Comparison of ENCODE assay signal across 12 cellular contexts in the genomic region with DNA sequence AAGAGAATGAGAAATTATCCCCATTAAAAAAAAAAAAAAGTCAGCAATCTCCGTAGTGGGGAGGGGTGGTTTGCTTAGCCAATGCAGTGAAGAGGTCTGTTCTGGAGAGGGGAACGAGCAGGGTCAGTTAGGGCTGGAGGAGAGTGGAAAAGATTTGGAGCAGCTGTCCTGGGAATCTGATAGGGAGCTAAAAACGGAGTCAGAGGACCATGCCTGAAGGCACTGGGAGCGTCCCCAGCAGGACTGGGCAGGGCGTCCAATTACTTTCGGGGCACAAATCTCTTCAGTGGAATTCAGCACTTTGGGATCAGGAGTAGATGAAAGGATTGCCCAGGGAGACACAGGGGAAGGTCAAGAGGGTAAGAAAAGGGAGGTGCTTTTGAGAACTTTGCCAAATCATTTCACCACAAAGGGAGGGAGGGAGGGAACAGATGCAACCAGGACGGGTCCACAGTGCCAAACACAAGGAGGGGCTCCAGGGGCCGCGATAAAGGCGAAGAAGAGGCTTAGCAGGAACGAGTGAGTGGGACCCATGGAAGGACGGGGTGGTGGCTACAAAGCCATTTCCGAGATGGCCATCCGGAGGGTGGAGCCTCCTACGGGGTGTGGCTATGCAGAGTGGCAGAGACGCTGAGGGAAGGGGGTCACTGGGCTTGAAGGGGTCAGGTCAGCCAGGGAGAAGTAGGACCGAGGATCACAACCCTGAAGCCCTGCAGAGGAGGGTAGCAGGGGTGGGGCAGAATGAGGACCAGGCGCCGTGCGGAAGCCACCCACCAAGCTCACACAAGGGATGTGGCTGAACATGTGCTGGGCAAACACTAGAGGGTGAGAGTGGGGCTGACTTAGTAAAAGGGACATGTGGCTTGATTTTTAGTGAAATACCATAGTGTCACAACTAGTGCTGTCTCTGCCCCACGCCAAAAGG.
DNase-seq lines count a peak whose midpoint lies in the region; ATAC-seq, FAIRE-seq and TF ChIP-seq lines count a peak whose summit lies in the region.
"Had no signal": no experiment of that assay in that cellular context is flagged by ENCODE, and none has a peak within 500 bp of the region (broad histone marks: within the 10 kb centered on the region; RNA-seq: fewer than 3 reads in every experiment).

No MANE protein-coding gene starts in this region.

- no peak for TF ChIP-seq CTCF in Caco-2 (IDR thresholded peaks at IDR 0.05; ENCODE audit: insufficient read depth in 1 of 2, low read depth in 1 of 2, low read length in 1 of 2, severe bottlenecking in 1 of 2, unreplicated experiment in 1 of 2)
- TF ChIP-seq CTCF in OCI-LY3 (IDR thresholded peaks at IDR 0.05; ENCODE audit: low read depth, low read length), result peak; percentile 38
- no peak for TF ChIP-seq CTCF in fibroblast of villous mesenchyme (IDR thresholded peaks at IDR 0.05; ENCODE audit: insufficient read depth, low read depth, low read length)
- TF ChIP-seq CTCF in pancreas (IDR thresholded peaks at IDR 0.05), result no peak
- no peak for TF ChIP-seq CTCF in dorsolateral prefrontal cortex (IDR thresholded peaks at IDR 0.05 in 54 of 56, conservative IDR thresholded peaks at IDR 0.05 in 2 of 56; ENCODE audit: low read depth in 1 of 56, partially characterized antibody in 56 of 56)

- H3K36me3 Mint-ChIP-seq in Caco-2 (ENCODE audit: insufficient read depth, unreplicated experiment), result no peaks in the 10 kb centered on the region

- no peak for FAIRE-seq in pancreas (lab: Jason Lieb, UNC)

- H2AFZ ChIP-seq in OCI-LY3 (ENCODE audit: low read depth, low read length), result peak overlapping the region; percentile 87

- no peaks in the 10 kb centered on the region for H3K4me1 Mint-ChIP-seq in Caco-2 (ENCODE audit: low read depth, unreplicated experiment)

- WGBS in pancreas, 2 donors, result 79 to 86% methylated on average over 21 of the region's 21 CpGs

- no peaks in the 10 kb centered on the region for H3K27me3 Mint-ChIP-seq in Caco-2 (ENCODE audit: insufficient read depth, unreplicated experiment)

- H3K4me1 ChIP-seq in Caco-2 (peaks cover 6% of the 10 kb centered on the region; the same call in 1 of the 2 replicates), OCI-LY3 (ENCODE audit: low read length) (peaks cover 30% of the 10 kb centered on the region), pancreas (no peaks in the 10 kb centered on the region)

- POLR2A ChIA-PET in Caco-2 (lab: Charles Lee), result no interaction called here

- H3K79me2 ChIP-seq in OCI-LY3 (ENCODE audit: low read length), result no peaks in the 10 kb centered on the region

- H3K4me2 ChIP-seq in OCI-LY3 (ENCODE audit: low read length), result peak overlapping the region; percentile 81

- H3K4me3 Mint-ChIP-seq in Caco-2 (ENCODE audit: unreplicated experiment), result peak overlapping the region; percentile 22

- H3K4me3 ChIP-seq in Caco-2 (ENCODE audit: low read depth, low read length), result no peak overlapping the region
- H3K4me3 ChIP-seq in OCI-LY3 (ENCODE audit: low read length), result peak overlapping the region; percentile 77
- H3K4me3 ChIP-seq in fibroblast of villous mesenchyme (ENCODE audit: low read depth, low read length), result peak overlapping the region; percentile 33
- H3K4me3 ChIP-seq in pancreas, result no peak overlapping the region
- H3K4me3 ChIP-seq in dorsolateral prefrontal cortex, result peak overlapping the region in 2 of 59 donors; percentile 19 to 24

- CTCF ChIA-PET in Caco-2 (lab: Charles Lee), result no interaction called here

- H3K27ac Mint-ChIP-seq in Caco-2 (ENCODE audit: unreplicated experiment), result no peak overlapping the region
- H3K27ac Mint-ChIP-seq: activated T-helper 2 cell treated with anti-CD3 and anti-CD28 coated beads, Interferon-gamma antibody, Interleukin-2, Interleukin-4, amounts not matched to agents 10 μg/mL and 5 μg/mL and 100 μg/mL, durations not matched to agents 14 hours and 24 hours and 36 hours had no signal

- no peaks in the 10 kb centered on the region for H4K20me1 ChIP-seq in OCI-LY3 (ENCODE audit: insufficient read depth, low read length)

- no peaks in the 10 kb centered on the region for H3K36me3 ChIP-seq in Caco-2 (ENCODE audit: control insufficient read depth, insufficient read depth, low read length)
- no peaks in the 10 kb centered on the region for H3K36me3 ChIP-seq in OCI-LY3 (replicated peaks; ENCODE audit: low read depth, low read length)
- H3K36me3 ChIP-seq in pancreas, result no peaks in the 10 kb centered on the region

- H3K27ac ChIP-seq in OCI-LY3 (ENCODE audit: low read length) (no peak overlapping the region), pancreas (no peak overlapping the region), dorsolateral prefrontal cortex (no peak overlapping the region)

- H3K9me3 Mint-ChIP-seq in Caco-2 (ENCODE audit: unreplicated experiment), result no peaks in the 10 kb centered on the region
- H3K9me3 Mint-ChIP-seq: activated T-helper 2 cell treated with anti-CD3 and anti-CD28 coated beads, Interferon-gamma antibody, Interleukin-2, Interleukin-4, amounts not matched to agents 10 μg/mL and 5 μg/mL and 100 μg/mL, durations not matched to agents 14 hours and 24 hours and 36 hours had no signal

- intact Hi-C loops in Caco-2 (cut with micrococcal nuclease; ENCODE audit: unreplicated experiment) (no loop called here), pancreas (cut with DNase I) (no loop called here), dorsolateral prefrontal cortex (cut with DNase I) (no loop called here)

- no peaks in the 10 kb centered on the region for H3K27me3 ChIP-seq in Caco-2 (replicated peaks; ENCODE audit: control insufficient read depth, insufficient read depth, low read length)
- no peaks in the 10 kb centered on the region for H3K27me3 ChIP-seq in OCI-LY3 (ENCODE audit: low read depth, low read length)
- H3K27me3 ChIP-seq in pancreas, result no peaks in the 10 kb centered on the region
- peaks cover 0 to 29% (median 0%) of the 10 kb centered on the region in 45 donors for H3K27me3 ChIP-seq in dorsolateral prefrontal cortex

- BruUV-seq in Caco-2 (replicated peaks; lab: Mats Ljungman, UMichigan), result no TSS peak

- ATAC-seq in pancreas (peak in 3 of 4 donors; percentile 24 to 48 (median 42)), HG03432 (IDR thresholded peaks at IDR 0.05; ENCODE audit: unreplicated experiment) (no peak)

- peak overlapping the region; percentile 56; the same call in 1 of the 2 replicates for H3K9ac ChIP-seq in OCI-LY3 (ENCODE audit: low read length)

- H3K9me3 ChIP-seq in Caco-2 (no peaks in the 10 kb centered on the region), OCI-LY3 (ENCODE audit: insufficient read depth, low read length) (no peaks in the 10 kb centered on the region), pancreas (no peaks in the 10 kb centered on the region)

- DNase-seq in Caco-2 (peak in 1 of 2 experiments; percentile 41), fibroblast of villous mesenchyme (ENCODE audit: low read depth) (no peak), pancreas (no peak), dorsolateral prefrontal cortex (no peak)
- no peak for DNase-seq in NK-92 treated with Interleukin-12 subunit alpha and Interleukin-12 subunit beta, amount 100 ng/mL, for 24 hours (lab: John Stamatoyannopoulos, UW)
- no peak for DNase-seq in activated CD4-positive, alpha-beta T cell treated with anti-CD3 and anti-CD28 coated beads, Interleukin-2, amount 50 U/mL, for 4 hours
- DNase-seq: DMS79 treated with DMSO at 0.1 percent for 48 hours; stimulated activated CD4-positive, alpha-beta T cell treated with anti-CD3 and anti-CD28 coated beads, Interleukin-4, amount 100 ng/mL, for 1 hour; SW 1271 had no signal

Comparison
In these comparisons a context has a peak if more than half of its experiments do, and no peak if none do; other contexts are left out.
1. H3K4me3 ChIP-seq: peak in OCI-LY3 (single experiment) and fibroblast of villous mesenchyme (single experiment); none in Caco-2 (single experiment) and pancreas (0 of 4).